Comparison of ENCODE assay signal across 21 cellular contexts in the genomic region with DNA sequence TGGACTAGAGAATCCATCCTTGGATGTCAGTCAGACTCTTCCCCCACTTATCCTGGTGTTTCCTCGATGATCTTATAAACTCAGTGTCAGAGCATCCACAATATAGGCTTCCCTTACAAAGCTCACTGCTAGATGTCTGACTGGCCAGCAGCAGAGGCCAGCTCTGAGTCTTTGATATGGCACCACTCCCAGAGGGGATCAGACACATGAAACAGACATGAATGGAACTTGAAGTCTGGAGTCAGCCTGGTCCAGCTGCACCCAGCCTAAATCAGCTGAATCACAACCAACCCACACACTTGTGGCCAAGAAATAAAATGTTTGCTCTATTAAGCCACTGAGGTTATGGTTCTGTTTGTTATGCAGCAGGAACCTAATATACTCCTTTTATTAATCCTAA.
DNase-seq lines count a peak whose midpoint lies in the region; ATAC-seq and TF ChIP-seq lines count a peak whose summit lies in the region.
"Had no signal": no experiment of that assay in that cellular context is flagged by ENCODE, and none has a peak within 500 bp of the region (broad histone marks: within the 10 kb centered on the region; RNA-seq: fewer than 3 reads in every experiment).

No MANE protein-coding gene starts in this region.

- TF ChIP-seq CTCF in left ventricle myocardium inferior (IDR thresholded peaks at IDR 0.05; ENCODE audit: borderline replicate concordance), result no peak
- TF ChIP-seq CTCF in fibroblast of pulmonary artery (IDR thresholded peaks at IDR 0.05; ENCODE audit: low read length, missing control alignments), result no peak

- no peaks in the 10 kb centered on the region for H3K27me3 ChIP-seq in left ventricle myocardium inferior (ENCODE audit: low read depth)
- H3K27me3 ChIP-seq: left lung, tibial nerve had no signal

- peaks cover 22% of the 10 kb centered on the region for H3K4me1 ChIP-seq in left ventricle myocardium inferior
- H3K4me1 ChIP-seq: left lung, pancreas had no signal

- intact Hi-C loops in Right ventricle myocardium superior (cut with DNase I) (no loop called here), left ventricle myocardium inferior (cut with micrococcal nuclease) (no loop called here)

- no peaks in the 10 kb centered on the region for H3K9me3 ChIP-seq in left ventricle myocardium inferior (replicated peaks)
- H3K9me3 ChIP-seq: left lung, pancreas, tibial nerve had no signal

- DNase-seq in Right ventricle myocardium superior (no peak), left ventricle myocardium inferior (no peak), fibroblast of pulmonary artery (ENCODE audit: low read depth) (peak; percentile 37), NCI-H1092 treated with DMSO at 0.1 percent for 48 hours (lab: John Stamatoyannopoulos, UW) (no peak)
- DNase-seq: 8988T; activated gamma-delta T cell treated with Interleukin-2 at 50 U/mL for 16 hours; CD8-positive, alpha-beta T cell; dorsolateral prefrontal cortex; left lung; NCI-H1092; pancreas; T-helper 17 cell had no signal

- H3K36me3 ChIP-seq in left ventricle myocardium inferior, result no peaks in the 10 kb centered on the region
- H3K36me3 ChIP-seq: left lung, pancreas, tibial nerve had no signal

- H3K27ac ChIP-seq in left ventricle myocardium inferior (replicated peaks), result no peak overlapping the region
- H3K27ac ChIP-seq: dorsolateral prefrontal cortex, left lung, pancreas, tibial nerve had no signal

- no peak overlapping the region for H3K4me3 ChIP-seq in left ventricle myocardium inferior
- no peak overlapping the region for H3K4me3 ChIP-seq in fibroblast of pulmonary artery (replicated peaks; ENCODE audit: low read depth, low read length)
- H3K4me3 ChIP-seq: dorsolateral prefrontal cortex, GM12878, left lung, pancreas, tibial nerve had no signal

- ATAC-seq in Right ventricle myocardium superior (ENCODE audit: poor library complexity) (peak; percentile 67), SK-N-SH treated with all-trans-retinoic acid at 6 μM for 48 hours (peak; percentile 18; the same call in 2 of the 3 replicates), GM21360 (IDR thresholded peaks at IDR 0.05; ENCODE audit: unreplicated experiment) (no peak), HG03342 (IDR thresholded peaks at IDR 0.05; ENCODE audit: unreplicated experiment) (no peak), GM19463 (IDR thresholded peaks at IDR 0.05; ENCODE audit: unreplicated experiment) (no peak)
- ATAC-seq: activated CD4-positive, CD25-positive, alpha-beta regulatory T cell treated with anti-CD3 and anti-CD28 coated beads, Interleukin-2, amount 50 U/mL, for 24 hours; CD8-positive, alpha-beta T cell; esophagus mucosa; left lung; pancreas; stimulated activated memory B cell treated with anti-CD40 and anti-IgM and Interleukin-4, amounts not matched to agents 10 μg/mL and 1 μg/mL and 100 μg/mL, for 72 hours; T-helper 17 cell had no signal

TF ChIP-seq in SK-N-SH treated with all-trans-retinoic acid at 6 μM for 48 hours, 23 proteins besides CTCF, POLR2A, EP300 and RAD21:
- TF ChIP-seq OSR1 (CRISPR knock-in tag; IDR thresholded peaks at IDR 0.05), result no peak
- no peak for TF ChIP-seq ZNF8 (CRISPR knock-in tag; IDR thresholded peaks at IDR 0.05)
- TF ChIP-seq ZFP30 (CRISPR knock-in tag; IDR thresholded peaks at IDR 0.05), result no peak

Comparison
In these comparisons a context has a peak if more than half of its experiments do, and no peak if none do; other contexts are left out.
1. ATAC-seq: peak in Right ventricle myocardium superior (single experiment) and SK-N-SH treated with all-trans-retinoic acid at 6 μM for 48 hours (single experiment); none in GM21360 (single experiment), HG03342 (single experiment) and GM19463 (single experiment).